ENCODE assay signal across 1 cellular context in the genomic region with DNA sequence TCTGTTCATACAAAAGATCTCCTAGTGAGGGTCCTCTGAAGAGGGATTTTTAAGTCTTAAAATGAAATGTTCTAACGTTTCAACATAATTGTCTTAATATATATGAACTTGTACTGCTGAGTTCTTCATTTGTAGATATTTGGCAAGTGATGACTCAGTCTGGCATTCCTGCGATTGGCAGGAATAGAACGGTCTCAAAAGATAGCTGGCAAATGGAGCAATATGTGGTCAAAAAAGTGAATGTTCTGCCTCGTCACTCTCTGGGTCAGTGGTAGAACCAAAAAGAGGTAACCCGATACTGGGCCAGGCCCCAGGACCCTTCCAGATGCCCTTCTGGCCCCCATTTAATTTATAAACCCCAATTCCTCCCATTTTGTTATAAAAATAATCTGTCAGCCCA.
TF ChIP-seq lines count a peak whose summit lies in the region.

No MANE protein-coding gene starts in this region.

TF ChIP-seq in K562, 482 proteins besides CTCF, POLR2A, EP300 and RAD21 (continued from another document):
- TF ChIP-seq, protein P1, sequence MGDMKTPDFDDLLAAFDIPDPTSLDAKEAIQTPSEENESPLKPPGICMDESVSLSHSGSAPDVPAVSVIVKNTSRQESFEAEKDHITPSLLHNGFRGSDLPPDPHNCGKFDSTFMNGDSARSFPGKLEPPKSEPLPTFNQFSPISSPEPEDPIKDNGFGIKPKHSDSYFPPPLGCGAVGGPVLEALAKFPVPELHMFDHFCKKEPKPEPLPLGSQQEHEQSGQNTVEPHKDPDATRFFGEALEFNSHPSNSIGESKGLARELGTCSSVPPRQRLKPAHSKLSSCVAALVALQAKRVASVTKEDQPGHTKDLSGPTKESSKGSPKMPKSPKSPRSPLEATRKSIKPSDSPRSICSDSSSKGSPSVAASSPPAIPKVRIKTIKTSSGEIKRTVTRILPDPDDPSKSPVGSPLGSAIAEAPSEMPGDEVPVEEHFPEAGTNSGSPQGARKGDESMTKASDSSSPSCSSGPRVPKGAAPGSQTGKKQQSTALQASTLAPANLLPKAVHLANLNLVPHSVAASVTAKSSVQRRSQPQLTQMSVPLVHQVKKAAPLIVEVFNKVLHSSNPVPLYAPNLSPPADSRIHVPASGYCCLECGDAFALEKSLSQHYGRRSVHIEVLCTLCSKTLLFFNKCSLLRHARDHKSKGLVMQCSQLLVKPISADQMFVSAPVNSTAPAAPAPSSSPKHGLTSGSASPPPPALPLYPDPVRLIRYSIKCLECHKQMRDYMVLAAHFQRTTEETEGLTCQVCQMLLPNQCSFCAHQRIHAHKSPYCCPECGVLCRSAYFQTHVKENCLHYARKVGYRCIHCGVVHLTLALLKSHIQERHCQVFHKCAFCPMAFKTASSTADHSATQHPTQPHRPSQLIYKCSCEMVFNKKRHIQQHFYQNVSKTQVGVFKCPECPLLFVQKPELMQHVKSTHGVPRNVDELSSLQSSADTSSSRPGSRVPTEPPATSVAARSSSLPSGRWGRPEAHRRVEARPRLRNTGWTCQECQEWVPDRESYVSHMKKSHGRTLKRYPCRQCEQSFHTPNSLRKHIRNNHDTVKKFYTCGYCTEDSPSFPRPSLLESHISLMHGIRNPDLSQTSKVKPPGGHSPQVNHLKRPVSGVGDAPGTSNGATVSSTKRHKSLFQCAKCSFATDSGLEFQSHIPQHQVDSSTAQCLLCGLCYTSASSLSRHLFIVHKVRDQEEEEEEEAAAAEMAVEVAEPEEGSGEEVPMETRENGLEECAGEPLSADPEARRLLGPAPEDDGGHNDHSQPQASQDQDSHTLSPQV (IDR thresholded peaks at IDR 0.05), result 0 out of 2 replicates have a peak, but pooled peaks have one; percentile 6
- TF ChIP-seq DPF2 (IDR thresholded peaks at IDR 0.05) (no peak), JUND (IDR thresholded peaks at IDR 0.05; ENCODE audit: borderline replicate concordance, low read depth, low read length) (peak; percentile 12; the same call in 1 of the 2 replicates), JUND (tag; IDR thresholded peaks at IDR 0.05; ENCODE audit: borderline replicate concordance, low read depth, low read length) (no peak), CXXC5 (CRISPR knock-in tag; IDR thresholded peaks at IDR 0.05) (peak; percentile 17; the same call in 1 of the 2 replicates), E2F1 (CRISPR knock-in tag; IDR thresholded peaks at IDR 0.05) (no peak), SMARCB1 (IDR thresholded peaks at IDR 0.05; ENCODE audit: insufficient read length, low read depth) (no peak), ZNF165 (CRISPR knock-in tag; IDR thresholded peaks at IDR 0.05; ENCODE audit: borderline replicate concordance) (peak; percentile 26; the same call in 1 of the 2 replicates), DMBX1 (CRISPR knock-in tag; IDR thresholded peaks at IDR 0.05; ENCODE audit: borderline replicate concordance) (peak; percentile 38; the same call in 1 of the 2 replicates), SMC3 (conservative IDR thresholded peaks at IDR 0.05; ENCODE audit: insufficient read depth, low read depth, low read length) (no peak)
- TF ChIP-seq, protein P2, sequence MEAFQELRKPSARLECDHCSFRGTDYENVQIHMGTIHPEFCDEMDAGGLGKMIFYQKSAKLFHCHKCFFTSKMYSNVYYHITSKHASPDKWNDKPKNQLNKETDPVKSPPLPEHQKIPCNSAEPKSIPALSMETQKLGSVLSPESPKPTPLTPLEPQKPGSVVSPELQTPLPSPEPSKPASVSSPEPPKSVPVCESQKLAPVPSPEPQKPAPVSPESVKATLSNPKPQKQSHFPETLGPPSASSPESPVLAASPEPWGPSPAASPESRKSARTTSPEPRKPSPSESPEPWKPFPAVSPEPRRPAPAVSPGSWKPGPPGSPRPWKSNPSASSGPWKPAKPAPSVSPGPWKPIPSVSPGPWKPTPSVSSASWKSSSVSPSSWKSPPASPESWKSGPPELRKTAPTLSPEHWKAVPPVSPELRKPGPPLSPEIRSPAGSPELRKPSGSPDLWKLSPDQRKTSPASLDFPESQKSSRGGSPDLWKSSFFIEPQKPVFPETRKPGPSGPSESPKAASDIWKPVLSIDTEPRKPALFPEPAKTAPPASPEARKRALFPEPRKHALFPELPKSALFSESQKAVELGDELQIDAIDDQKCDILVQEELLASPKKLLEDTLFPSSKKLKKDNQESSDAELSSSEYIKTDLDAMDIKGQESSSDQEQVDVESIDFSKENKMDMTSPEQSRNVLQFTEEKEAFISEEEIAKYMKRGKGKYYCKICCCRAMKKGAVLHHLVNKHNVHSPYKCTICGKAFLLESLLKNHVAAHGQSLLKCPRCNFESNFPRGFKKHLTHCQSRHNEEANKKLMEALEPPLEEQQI (IDR thresholded peaks at IDR 0.05), result 0 out of 2 replicates have a peak, but pooled peaks have one; percentile 5
- TF ChIP-seq, protein P3, sequence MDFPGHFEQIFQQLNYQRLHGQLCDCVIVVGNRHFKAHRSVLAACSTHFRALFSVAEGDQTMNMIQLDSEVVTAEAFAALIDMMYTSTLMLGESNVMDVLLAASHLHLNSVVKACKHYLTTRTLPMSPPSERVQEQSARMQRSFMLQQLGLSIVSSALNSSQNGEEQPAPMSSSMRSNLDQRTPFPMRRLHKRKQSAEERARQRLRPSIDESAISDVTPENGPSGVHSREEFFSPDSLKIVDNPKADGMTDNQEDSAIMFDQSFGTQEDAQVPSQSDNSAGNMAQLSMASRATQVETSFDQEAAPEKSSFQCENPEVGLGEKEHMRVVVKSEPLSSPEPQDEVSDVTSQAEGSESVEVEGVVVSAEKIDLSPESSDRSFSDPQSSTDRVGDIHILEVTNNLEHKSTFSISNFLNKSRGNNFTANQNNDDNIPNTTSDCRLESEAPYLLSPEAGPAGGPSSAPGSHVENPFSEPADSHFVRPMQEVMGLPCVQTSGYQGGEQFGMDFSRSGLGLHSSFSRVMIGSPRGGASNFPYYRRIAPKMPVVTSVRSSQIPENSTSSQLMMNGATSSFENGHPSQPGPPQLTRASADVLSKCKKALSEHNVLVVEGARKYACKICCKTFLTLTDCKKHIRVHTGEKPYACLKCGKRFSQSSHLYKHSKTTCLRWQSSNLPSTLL (IDR thresholded peaks at IDR 0.05), result no peak
- TF ChIP-seq, protein P4, sequence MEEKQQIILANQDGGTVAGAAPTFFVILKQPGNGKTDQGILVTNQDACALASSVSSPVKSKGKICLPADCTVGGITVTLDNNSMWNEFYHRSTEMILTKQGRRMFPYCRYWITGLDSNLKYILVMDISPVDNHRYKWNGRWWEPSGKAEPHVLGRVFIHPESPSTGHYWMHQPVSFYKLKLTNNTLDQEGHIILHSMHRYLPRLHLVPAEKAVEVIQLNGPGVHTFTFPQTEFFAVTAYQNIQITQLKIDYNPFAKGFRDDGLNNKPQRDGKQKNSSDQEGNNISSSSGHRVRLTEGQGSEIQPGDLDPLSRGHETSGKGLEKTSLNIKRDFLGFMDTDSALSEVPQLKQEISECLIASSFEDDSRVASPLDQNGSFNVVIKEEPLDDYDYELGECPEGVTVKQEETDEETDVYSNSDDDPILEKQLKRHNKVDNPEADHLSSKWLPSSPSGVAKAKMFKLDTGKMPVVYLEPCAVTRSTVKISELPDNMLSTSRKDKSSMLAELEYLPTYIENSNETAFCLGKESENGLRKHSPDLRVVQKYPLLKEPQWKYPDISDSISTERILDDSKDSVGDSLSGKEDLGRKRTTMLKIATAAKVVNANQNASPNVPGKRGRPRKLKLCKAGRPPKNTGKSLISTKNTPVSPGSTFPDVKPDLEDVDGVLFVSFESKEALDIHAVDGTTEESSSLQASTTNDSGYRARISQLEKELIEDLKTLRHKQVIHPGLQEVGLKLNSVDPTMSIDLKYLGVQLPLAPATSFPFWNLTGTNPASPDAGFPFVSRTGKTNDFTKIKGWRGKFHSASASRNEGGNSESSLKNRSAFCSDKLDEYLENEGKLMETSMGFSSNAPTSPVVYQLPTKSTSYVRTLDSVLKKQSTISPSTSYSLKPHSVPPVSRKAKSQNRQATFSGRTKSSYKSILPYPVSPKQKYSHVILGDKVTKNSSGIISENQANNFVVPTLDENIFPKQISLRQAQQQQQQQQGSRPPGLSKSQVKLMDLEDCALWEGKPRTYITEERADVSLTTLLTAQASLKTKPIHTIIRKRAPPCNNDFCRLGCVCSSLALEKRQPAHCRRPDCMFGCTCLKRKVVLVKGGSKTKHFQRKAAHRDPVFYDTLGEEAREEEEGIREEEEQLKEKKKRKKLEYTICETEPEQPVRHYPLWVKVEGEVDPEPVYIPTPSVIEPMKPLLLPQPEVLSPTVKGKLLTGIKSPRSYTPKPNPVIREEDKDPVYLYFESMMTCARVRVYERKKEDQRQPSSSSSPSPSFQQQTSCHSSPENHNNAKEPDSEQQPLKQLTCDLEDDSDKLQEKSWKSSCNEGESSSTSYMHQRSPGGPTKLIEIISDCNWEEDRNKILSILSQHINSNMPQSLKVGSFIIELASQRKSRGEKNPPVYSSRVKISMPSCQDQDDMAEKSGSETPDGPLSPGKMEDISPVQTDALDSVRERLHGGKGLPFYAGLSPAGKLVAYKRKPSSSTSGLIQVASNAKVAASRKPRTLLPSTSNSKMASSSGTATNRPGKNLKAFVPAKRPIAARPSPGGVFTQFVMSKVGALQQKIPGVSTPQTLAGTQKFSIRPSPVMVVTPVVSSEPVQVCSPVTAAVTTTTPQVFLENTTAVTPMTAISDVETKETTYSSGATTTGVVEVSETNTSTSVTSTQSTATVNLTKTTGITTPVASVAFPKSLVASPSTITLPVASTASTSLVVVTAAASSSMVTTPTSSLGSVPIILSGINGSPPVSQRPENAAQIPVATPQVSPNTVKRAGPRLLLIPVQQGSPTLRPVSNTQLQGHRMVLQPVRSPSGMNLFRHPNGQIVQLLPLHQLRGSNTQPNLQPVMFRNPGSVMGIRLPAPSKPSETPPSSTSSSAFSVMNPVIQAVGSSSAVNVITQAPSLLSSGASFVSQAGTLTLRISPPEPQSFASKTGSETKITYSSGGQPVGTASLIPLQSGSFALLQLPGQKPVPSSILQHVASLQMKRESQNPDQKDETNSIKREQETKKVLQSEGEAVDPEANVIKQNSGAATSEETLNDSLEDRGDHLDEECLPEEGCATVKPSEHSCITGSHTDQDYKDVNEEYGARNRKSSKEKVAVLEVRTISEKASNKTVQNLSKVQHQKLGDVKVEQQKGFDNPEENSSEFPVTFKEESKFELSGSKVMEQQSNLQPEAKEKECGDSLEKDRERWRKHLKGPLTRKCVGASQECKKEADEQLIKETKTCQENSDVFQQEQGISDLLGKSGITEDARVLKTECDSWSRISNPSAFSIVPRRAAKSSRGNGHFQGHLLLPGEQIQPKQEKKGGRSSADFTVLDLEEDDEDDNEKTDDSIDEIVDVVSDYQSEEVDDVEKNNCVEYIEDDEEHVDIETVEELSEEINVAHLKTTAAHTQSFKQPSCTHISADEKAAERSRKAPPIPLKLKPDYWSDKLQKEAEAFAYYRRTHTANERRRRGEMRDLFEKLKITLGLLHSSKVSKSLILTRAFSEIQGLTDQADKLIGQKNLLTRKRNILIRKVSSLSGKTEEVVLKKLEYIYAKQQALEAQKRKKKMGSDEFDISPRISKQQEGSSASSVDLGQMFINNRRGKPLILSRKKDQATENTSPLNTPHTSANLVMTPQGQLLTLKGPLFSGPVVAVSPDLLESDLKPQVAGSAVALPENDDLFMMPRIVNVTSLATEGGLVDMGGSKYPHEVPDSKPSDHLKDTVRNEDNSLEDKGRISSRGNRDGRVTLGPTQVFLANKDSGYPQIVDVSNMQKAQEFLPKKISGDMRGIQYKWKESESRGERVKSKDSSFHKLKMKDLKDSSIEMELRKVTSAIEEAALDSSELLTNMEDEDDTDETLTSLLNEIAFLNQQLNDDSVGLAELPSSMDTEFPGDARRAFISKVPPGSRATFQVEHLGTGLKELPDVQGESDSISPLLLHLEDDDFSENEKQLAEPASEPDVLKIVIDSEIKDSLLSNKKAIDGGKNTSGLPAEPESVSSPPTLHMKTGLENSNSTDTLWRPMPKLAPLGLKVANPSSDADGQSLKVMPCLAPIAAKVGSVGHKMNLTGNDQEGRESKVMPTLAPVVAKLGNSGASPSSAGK (IDR thresholded peaks at IDR 0.05), result 0 out of 2 replicates have a peak, but pooled peaks have one; percentile 15
TF ChIP-seq in K562: peak in this region for 10.
